ENCODE assay signal across 17 cellular contexts in the genomic region with DNA sequence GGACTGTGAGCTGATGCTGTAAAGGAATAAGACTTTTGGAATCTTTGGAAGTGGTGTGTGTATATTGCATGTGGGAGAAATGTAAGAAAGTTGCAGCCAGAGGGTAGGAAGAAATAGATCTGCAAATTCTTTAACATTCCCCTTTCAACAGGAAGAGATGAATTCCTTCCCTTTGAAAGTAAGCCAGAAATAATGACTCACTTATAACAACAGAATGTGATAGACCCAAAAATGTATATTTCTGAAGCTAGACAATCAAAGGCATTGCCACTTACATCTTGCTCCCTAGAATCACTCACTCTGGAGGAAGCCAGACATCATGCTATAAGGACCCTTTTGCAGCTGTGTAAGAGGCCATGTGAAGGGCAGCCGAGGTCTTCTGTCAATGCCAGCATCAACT. TPM values are rescaled to one million over a fixed set of nuclear protein-coding genes. Genes with fewer than 3 reads are reported as not detected.
DNase-seq lines count a peak whose midpoint lies in the region; TF ChIP-seq lines count a peak whose summit lies in the region.
"Had no signal": no experiment of that assay in that cellular context is flagged by ENCODE, and none has a peak within 500 bp of the region (broad histone marks: within the 10 kb centered on the region; RNA-seq: fewer than 3 reads in every experiment).

No MANE protein-coding gene starts in this region.

- no peak overlapping the region for H3K27ac ChIP-seq in RWPE1

- CTCF ChIA-PET in RWPE1 (lab: Yijun Ruan, JAX), result no interaction called here

- no peak overlapping the region for H3K4me3 Mint-ChIP-seq in chondrocyte (ENCODE audit: unreplicated experiment)
- H3K4me3 Mint-ChIP-seq: CD4-positive, CD25-positive, alpha-beta regulatory T cell had no signal

- no peaks in the 10 kb centered on the region for H3K36me3 Mint-ChIP-seq in chondrocyte (ENCODE audit: low read depth)
- H3K36me3 Mint-ChIP-seq: CD4-positive, CD25-positive, alpha-beta regulatory T cell had no signal

- peaks cover 16% of the 10 kb centered on the region for H3K4me1 Mint-ChIP-seq in chondrocyte (ENCODE audit: low read depth)
- H3K4me1 Mint-ChIP-seq: CD4-positive, CD25-positive, alpha-beta regulatory T cell had no signal

- H3K9me3 Mint-ChIP-seq in chondrocyte (ENCODE audit: low read depth), result peaks cover 2% of the 10 kb centered on the region

- DNase-seq in EL (peak; percentile 29), RWPE1 (ENCODE audit: low spot score) (peak; percentile 39), chondrocyte (ENCODE audit: low spot score) (no peak), lung microvascular endothelial cell (ENCODE audit: low read depth in 2 of 2) (peak; percentile 4 to 17), OCI-M2 (lab: John Stamatoyannopoulos, UW; ENCODE audit: unreplicated experiment) (no peak), AG08395 (ENCODE audit: low spot score) (no peak), SHP77 treated with DMSO at 0.1 percent for 48 hours (lab: John Stamatoyannopoulos, UW) (no peak)
- no peak for DNase-seq in stimulated activated naive CD4-positive, alpha-beta T cell (lab: John Stamatoyannopoulos, UW)
- DNase-seq: CD4-positive, CD25-positive, alpha-beta regulatory T cell; DMS53; GDM1; KG1; MG63; NCI-H1092 treated with DMSO at 0.1 percent for 48 hours; NCI-H187; NCI-H82 had no signal

- peaks cover 2% of the 10 kb centered on the region for H3K27me3 Mint-ChIP-seq in chondrocyte (ENCODE audit: low read depth)

- POLR2A ChIA-PET in RWPE1 (lab: Yijun Ruan, JAX; ENCODE audit: low non-redundant PET), result no interaction called here

- peak overlapping the region; percentile 60 for H3K27ac Mint-ChIP-seq in chondrocyte (ENCODE audit: unreplicated experiment)
- H3K27ac Mint-ChIP-seq: CD4-positive, CD25-positive, alpha-beta regulatory T cell had no signal

- TF ChIP-seq CTCF in RWPE1 (conservative IDR thresholded peaks at IDR 0.05; ENCODE audit: low read depth) (no peak), chondrocyte (IDR thresholded peaks at IDR 0.05) (no peak)

RNA-seq across cellular contexts. Expression of a gene that starts 9.8 kb away (rescaled TPM):
- total RNA-seq in chondrocyte, result 0.02 TPM in 1 of 3 replicates, not detected in the others
- total RNA-seq in lung microvascular endothelial cell, result under 0.01 TPM in 1 of 2 replicates, not detected in the other
- total RNA-seq: CD4-positive, CD25-positive, alpha-beta regulatory T cell; NCI-H460 had no signal

Comparison
In these comparisons a context has a peak if more than half of its experiments do, and no peak if none do; other contexts are left out.
1. DNase-seq: peak in EL (single experiment), RWPE1 (single experiment) and lung microvascular endothelial cell (2 of 2); none in chondrocyte (single experiment), OCI-M2 (single experiment), AG08395 (single experiment), stimulated activated naive CD4-positive, alpha-beta T cell (0 of 6) and SHP77 treated with DMSO at 0.1 percent for 48 hours (single experiment).